In genomic region chr2:231667096-231667427, GRCh38 we compare ENCODE assay signal across 10 cellular contexts. TPM values are rescaled to one million over a fixed set of nuclear protein-coding genes. Genes with fewer than 3 reads are reported as not detected.
A peak's percentile ranks its signal among the peaks of the same experiment; 100 is the strongest.
DNase-seq lines count a peak whose midpoint lies in the region; ATAC-seq and TF ChIP-seq lines count a peak whose summit lies in the region.
"Had no signal": no experiment of that assay in that cellular context is flagged by ENCODE, and none has a peak within 500 bp of the region (broad histone marks: within the 10 kb centered on the region; RNA-seq: fewer than 3 reads in every experiment).

No MANE protein-coding gene starts in this region.

- H3K27ac ChIP-seq in heart left ventricle: peak overlapping the region; percentile 96 to 100 (median 99)
- peak overlapping the region; percentile 99 for H3K27ac ChIP-seq in colonic mucosa
- peak overlapping the region; percentile 97 for H3K27ac ChIP-seq in upper lobe of right lung

- ATAC-seq in heart left ventricle: no peak
- no peak for ATAC-seq in left cardiac atrium
- no peak for ATAC-seq in upper lobe of right lung
- ATAC-seq: T-cell had no signal

- TF ChIP-seq CTCF in heart left ventricle (IDR thresholded peaks at IDR 0.05) (no peak), colonic mucosa (IDR thresholded peaks at IDR 0.05) (no peak), upper lobe of right lung (IDR thresholded peaks at IDR 0.05) (no peak)

- no peak for TF ChIP-seq POLR2A in heart left ventricle (IDR thresholded peaks at IDR 0.05)

- H3K9ac ChIP-seq in colonic mucosa (ENCODE audit: low read depth in 2 of 2, low read length in 2 of 2): peak overlapping the region; percentile 91 to 98
- H3K9ac ChIP-seq in mucosa of stomach (ENCODE audit: low read length): peak overlapping the region; percentile 99

- WGBS in heart left ventricle, 4 donors: 20 to 27% (median 24%) methylated on average over 11 of the region's 11 CpGs

- intact Hi-C loops in heart left ventricle (cut with DNase I): loop anchor here in 3 of 10 donors (2.0 to 5.0 kb wide), 3 partner anchors 24 to 54 kb away; partner anchors contain the start of gene PTMA (in 1 of the 3)
- intact Hi-C loops in left cardiac atrium (cut with DNase I): no loop called here
- intact Hi-C loops in colonic mucosa (cut with DNase I): no loop called here
- intact Hi-C loops in upper lobe of right lung (cut with DNase I): no loop called here

- peaks cover 3 to 66% (median 46%) of the 10 kb centered on the region in 12 donors for H3K4me1 ChIP-seq in heart left ventricle
- peaks cover 14% of the 10 kb centered on the region for H3K4me1 ChIP-seq in colonic mucosa
- H3K4me1 ChIP-seq in mucosa of stomach (ENCODE audit: control insufficient read depth, insufficient read depth, low read length): peaks cover 67% of the 10 kb centered on the region
- H3K4me1 ChIP-seq in upper lobe of right lung: peaks cover 44% of the 10 kb centered on the region

- no peak for DNase-seq in heart left ventricle
- no peak for DNase-seq in left cardiac atrium
- no peak for DNase-seq in colonic mucosa
- DNase-seq in upper lobe of right lung: no peak
- DNase-seq in NCI-H2081 treated with DMSO at 0.1 percent for 48 hours (lab: John Stamatoyannopoulos, UW): no peak
- DNase-seq in kidney tubule cell (ENCODE audit: low spot score): no peak
- no peak for DNase-seq in SIG-M5 (lab: John Stamatoyannopoulos, UW)
- DNase-seq: CD4-positive, alpha-beta memory T cell had no signal

- H3K27me3 ChIP-seq in heart left ventricle (no peaks in the 10 kb centered on the region), colonic mucosa (no peaks in the 10 kb centered on the region), mucosa of stomach (ENCODE audit: control insufficient read depth, insufficient read depth, low read length) (no peaks in the 10 kb centered on the region), upper lobe of right lung (no peaks in the 10 kb centered on the region)

- H3K9me3 ChIP-seq in heart left ventricle (no peaks in the 10 kb centered on the region), colonic mucosa (no peaks in the 10 kb centered on the region), mucosa of stomach (ENCODE audit: control insufficient read depth, low read length) (no peaks in the 10 kb centered on the region), upper lobe of right lung (no peaks in the 10 kb centered on the region)

- H3K36me3 ChIP-seq in heart left ventricle: no peaks in the 10 kb centered on the region
- no peaks in the 10 kb centered on the region for H3K36me3 ChIP-seq in colonic mucosa
- H3K36me3 ChIP-seq in mucosa of stomach (ENCODE audit: control insufficient read depth, insufficient read depth, low read length): no peaks in the 10 kb centered on the region
- no peaks in the 10 kb centered on the region for H3K36me3 ChIP-seq in upper lobe of right lung

- H3K4me3 ChIP-seq in heart left ventricle (peak overlapping the region; percentile 7 to 64 (median 56)), colonic mucosa (peak overlapping the region; percentile 32), mucosa of stomach (ENCODE audit: low read length) (peak overlapping the region; percentile 88), upper lobe of right lung (peak overlapping the region; percentile 61)

RNA-seq across cellular contexts. Expression of gene PTMA, which starts 41.3 kb away (rescaled TPM):
- total RNA-seq in heart left ventricle: 100 to 1,000 TPM; 143 to 409 (median 200) TPM
- polyA plus RNA-seq in heart left ventricle: 100 to 1,000 TPM; 403 to 707 TPM
- total RNA-seq in left cardiac atrium: 100 to 1,000 TPM; 343 to 402 TPM
- total RNA-seq in colonic mucosa: 1,000 to 10,000 TPM; 1,195 to 1,836 TPM
- total RNA-seq in upper lobe of right lung: 744 TPM

Comparison
In these comparisons a context has a peak if more than half of its experiments do, and no peak if none do; other contexts are left out.
1. H3K4me3 ChIP-seq: peak in every context shown above with its lines; median percentile 88 in mucosa of stomach; 61 in upper lobe of right lung; 56 in heart left ventricle; 32 in colonic mucosa.